Comparison of ENCODE assay signal across 10 cellular contexts in genomic region chr11:111910637-111911562, GRCh38. TPM values are rescaled to one million over a fixed set of nuclear protein-coding genes. Genes with fewer than 3 reads are reported as not detected.
DNase-seq lines count a peak whose midpoint lies in the region; ATAC-seq lines count a peak whose summit lies in the region.
"Had no signal": no experiment of that assay in that cellular context is flagged by ENCODE, and none has a peak within 500 bp of the region (broad histone marks: within the 10 kb centered on the region; RNA-seq: fewer than 3 reads in every experiment).

No MANE protein-coding gene starts in this region.

- H3K27me3 ChIP-seq in muscle layer of duodenum (ENCODE audit: low read depth, low read length), result no peaks in the 10 kb centered on the region
- peaks cover 9% of the 10 kb centered on the region for H3K27me3 ChIP-seq in thymus (ENCODE audit: control insufficient read depth, insufficient read depth)

- H3K9me3 ChIP-seq in muscle layer of duodenum (ENCODE audit: control insufficient read depth in 1 of 2, low read length in 2 of 2), result no peaks in the 10 kb centered on the region
- H3K9me3 ChIP-seq in thymus (ENCODE audit: control insufficient read depth), result no peaks in the 10 kb centered on the region

- H3K4me3 ChIP-seq in muscle layer of duodenum (ENCODE audit: low read depth in 1 of 2, low read length in 2 of 2), result peak overlapping the region; percentile 57 to 60
- no peak overlapping the region for H3K4me3 ChIP-seq in thymus (ENCODE audit: low read length)

- 85% methylated on average over 9 of the region's 9 CpGs for WGBS in thymus

- DNase-seq in OCI-M2 (lab: John Stamatoyannopoulos, UW; ENCODE audit: unreplicated experiment) (peak; percentile 4), SKM-1 (lab: John Stamatoyannopoulos, UW; ENCODE audit: unreplicated experiment) (no peak), left lobe of liver (ENCODE audit: low spot score) (no peak), kidney tubule cell (ENCODE audit: low spot score) (no peak)
- DNase-seq in stimulated activated CD4-positive, alpha-beta T cell treated with anti-CD3 and anti-CD28 coated beads, Interleukin-2, amount 100 ng/mL, for 48 hours, result no peak
- DNase-seq: GDM1, NCI-H2227 treated with DMSO at 0.1 percent for 48 hours had no signal

- H3K27ac ChIP-seq in muscle layer of duodenum (ENCODE audit: low read length) (peak overlapping the region; percentile 94), thymus (ENCODE audit: low read depth) (peak overlapping the region; percentile 2)

- H3K36me3 ChIP-seq in muscle layer of duodenum (ENCODE audit: control insufficient read depth in 1 of 2, insufficient read depth in 2 of 2, low read length in 2 of 2) (peaks cover 4 to 39% of the 10 kb centered on the region in 2 donors), thymus (ENCODE audit: control insufficient read depth, insufficient read depth) (no peaks in the 10 kb centered on the region)

- H3K4me1 ChIP-seq in muscle layer of duodenum (ENCODE audit: control insufficient read depth in 1 of 2, insufficient read depth in 2 of 2, low read length in 2 of 2) (peaks cover 0 to 20% of the 10 kb centered on the region in 2 donors), thymus (ENCODE audit: control insufficient read depth, insufficient read depth, low read length) (no peaks in the 10 kb centered on the region)

- peak; percentile 16 for ATAC-seq in esophagus mucosa
- ATAC-seq in left lobe of liver, result no peak

RNA-seq across cellular contexts. Expression of gene CRYAB, which starts 0.7 kb away (rescaled TPM):
- total RNA-seq in esophagus mucosa (19.6 TPM), left lobe of liver (4.8 TPM)
- polyA plus RNA-seq in thymus, result 116 TPM

RNA-seq across cellular contexts. Expression of gene HSPB2, which starts 1.6 kb away (rescaled TPM):
- total RNA-seq in esophagus mucosa (0.32 TPM), left lobe of liver (0.13 TPM)
- polyA plus RNA-seq in thymus, result 2.4 TPM

RNA-seq across cellular contexts. Expression of gene C11orf52, which starts 7.8 kb away (rescaled TPM):
- 3.5 TPM for total RNA-seq in esophagus mucosa
- polyA plus RNA-seq in thymus, result 3.6 TPM
- 11.8 TPM for total RNA-seq in left lobe of liver

RNA-seq across cellular contexts. Expression of gene DIXDC1, which starts 26.2 kb away (rescaled TPM):
- total RNA-seq in esophagus mucosa, result 3.3 TPM
- 2.8 TPM for polyA plus RNA-seq in thymus
- 7.2 TPM for total RNA-seq in left lobe of liver

RNA-seq across cellular contexts. Expression of gene CFAP68, which starts 31.6 kb away (rescaled TPM):
- total RNA-seq in esophagus mucosa, result 22.5 TPM
- 36.4 TPM for polyA plus RNA-seq in thymus
- 12.5 TPM for total RNA-seq in left lobe of liver
